20 cellular contexts compared by ENCODE assay signal in genomic region chr14:67469954-67470353, GRCh38. TPM values are rescaled to one million over a fixed set of nuclear protein-coding genes. Genes with fewer than 3 reads are reported as not detected.
DNase-seq lines count a peak whose midpoint lies in the region; ATAC-seq and TF ChIP-seq lines count a peak whose summit lies in the region.
"Had no signal": no experiment of that assay in that cellular context is flagged by ENCODE, and none has a peak within 500 bp of the region (broad histone marks: within the 10 kb centered on the region; RNA-seq: fewer than 3 reads in every experiment).

No MANE protein-coding gene starts in this region.

- H3K4me3 Mint-ChIP-seq in natural killer cell (no peak overlapping the region), progenitor cell of endocrine pancreas (ENCODE audit: low read depth) (no peak overlapping the region), immature natural killer cell (no peak overlapping the region)
- no peak overlapping the region for H3K4me3 Mint-ChIP-seq in natural killer cell treated with Interleukin-12 subunit alpha and Interleukin-12 subunit beta and Interleukin-15 and Interleukin-18, amount 100 ng/mL, for 72 hours
- H3K4me3 Mint-ChIP-seq: CD4-positive, CD25-positive, alpha-beta regulatory T cell had no signal

- H3K9me3 ChIP-seq in colonic mucosa = no peaks in the 10 kb centered on the region
- H3K9me3 ChIP-seq: A549, Peyer's patch, SJCRH30 had no signal

- no peak overlapping the region for H3K4me2 ChIP-seq in mesendoderm (ENCODE audit: low read length)
- H3K4me2 ChIP-seq: A549 had no signal

- intact Hi-C loops in natural killer cell (cut with micrococcal nuclease) = no loop called here
- intact Hi-C loops in colonic mucosa (cut with DNase I) = no loop called here

- H4K5ac ChIP-seq in mesendoderm (ENCODE audit: low read length) = no peak overlapping the region

- no peak for DNase-seq in natural killer cell
- DNase-seq in natural killer cell treated with Interleukin-12 subunit alpha and Interleukin-12 subunit beta and Interleukin-15 and Interleukin-18, amount 100 ng/mL, for 72 hours (ENCODE audit: low spot score) = no peak
- DNase-seq in colonic mucosa = peak; percentile 41
- DNase-seq in progenitor cell of endocrine pancreas (ENCODE audit: low spot score, unreplicated experiment) = no peak
- DNase-seq in mesendoderm = no peak
- DNase-seq in immature natural killer cell = no peak
- DNase-seq in T-helper 1 cell = no peak
- DNase-seq: Calu3; CD4-positive, CD25-positive, alpha-beta regulatory T cell; DMS153; GOT3; HCEC 1CT; Kasumi-1; NCI-H187; NCI-H446; NCI-H526; SJCRH30 had no signal

- no peak overlapping the region for H3K4ac ChIP-seq in mesendoderm (ENCODE audit: low read depth, low read length)

- no peak overlapping the region for H2BK5ac ChIP-seq in mesendoderm (ENCODE audit: low read length)

- H3K56ac ChIP-seq in mesendoderm (ENCODE audit: low read length) = no peak overlapping the region

- H3K27ac ChIP-seq in colonic mucosa (no peak overlapping the region), mesendoderm (ENCODE audit: low read depth, low read length) (no peak overlapping the region)
- H3K27ac ChIP-seq: A549, SJCRH30 had no signal

- no peak overlapping the region for H2BK15ac ChIP-seq in mesendoderm (replicated peaks; ENCODE audit: low read depth)

- H4K8ac ChIP-seq in mesendoderm (ENCODE audit: low read depth, low read length) = no peak overlapping the region

- H3K4me1 ChIP-seq in colonic mucosa (no peaks in the 10 kb centered on the region), mesendoderm (ENCODE audit: control insufficient read depth, low read depth, low read length) (no peaks in the 10 kb centered on the region)
- H3K4me1 ChIP-seq: A549, SJCRH30 had no signal

- no peak for ATAC-seq in natural killer cell
- no peak for ATAC-seq in natural killer cell treated with Interleukin-12 subunit alpha and Interleukin-12 subunit beta and Interleukin-15 and Interleukin-18, amount 100 ng/mL, for 72 hours
- ATAC-seq: A549 had no signal

- peaks cover 0 to 6% of the 10 kb centered on the region in 2 donors for H3K27me3 Mint-ChIP-seq in natural killer cell (ENCODE audit: low read depth in 2 of 2)
- H3K27me3 Mint-ChIP-seq in natural killer cell treated with Interleukin-12 subunit alpha and Interleukin-12 subunit beta and Interleukin-15 and Interleukin-18, amount 100 ng/mL, for 72 hours = peaks cover 0 to 9% of the 10 kb centered on the region in 2 donors
- peaks cover 14% of the 10 kb centered on the region for H3K27me3 Mint-ChIP-seq in progenitor cell of endocrine pancreas
- peaks cover 2 to 12% (median 3%) of the 10 kb centered on the region in 3 donors for H3K27me3 Mint-ChIP-seq in immature natural killer cell (ENCODE audit: low read depth in 3 of 3)
- H3K27me3 Mint-ChIP-seq: CD4-positive, CD25-positive, alpha-beta regulatory T cell had no signal

- H3K27me3 ChIP-seq in colonic mucosa = no peaks in the 10 kb centered on the region
- no peaks in the 10 kb centered on the region for H3K27me3 ChIP-seq in mesendoderm (ENCODE audit: insufficient read depth, low read length, poor library complexity)
- H3K27me3 ChIP-seq: Peyer's patch, SJCRH30 had no signal

- H3K36me3 ChIP-seq in colonic mucosa (no peaks in the 10 kb centered on the region), mesendoderm (ENCODE audit: control insufficient read depth, insufficient read depth, low read length) (no peaks in the 10 kb centered on the region)
- H3K36me3 ChIP-seq: SJCRH30 had no signal

- no peak overlapping the region for H3K23ac ChIP-seq in mesendoderm (ENCODE audit: low read length)

- TF ChIP-seq CTCF in natural killer cell (IDR thresholded peaks at IDR 0.05) = no peak
- no peak for TF ChIP-seq CTCF in colonic mucosa (IDR thresholded peaks at IDR 0.05)
- TF ChIP-seq CTCF in progenitor cell of endocrine pancreas (IDR thresholded peaks at IDR 0.05; ENCODE audit: unreplicated experiment) = no peak

- H3K36me3 Mint-ChIP-seq in natural killer cell (no peaks in the 10 kb centered on the region), progenitor cell of endocrine pancreas (ENCODE audit: insufficient read depth) (no peaks in the 10 kb centered on the region), immature natural killer cell (peaks cover 4 to 17% (median 13%) of the 10 kb centered on the region in 3 donors)
- no peaks in the 10 kb centered on the region for H3K36me3 Mint-ChIP-seq in natural killer cell treated with Interleukin-12 subunit alpha and Interleukin-12 subunit beta and Interleukin-15 and Interleukin-18, amount 100 ng/mL, for 72 hours

- no peak overlapping the region for H2AK5ac ChIP-seq in mesendoderm (ENCODE audit: low read length)

- no peak overlapping the region for H3K18ac ChIP-seq in mesendoderm (ENCODE audit: low read length)

- H3K4me1 Mint-ChIP-seq in natural killer cell (peaks cover 19 to 55% of the 10 kb centered on the region in 2 donors), progenitor cell of endocrine pancreas (ENCODE audit: low read depth) (no peaks in the 10 kb centered on the region), immature natural killer cell (peaks cover 38 to 59% of the 10 kb centered on the region in 2 donors)
- peaks cover 16 to 31% of the 10 kb centered on the region in 2 donors for H3K4me1 Mint-ChIP-seq in natural killer cell treated with Interleukin-12 subunit alpha and Interleukin-12 subunit beta and Interleukin-15 and Interleukin-18, amount 100 ng/mL, for 72 hours (ENCODE audit: low read depth in 2 of 2)

- no peak overlapping the region for H3K9ac ChIP-seq in colonic mucosa (ENCODE audit: low read depth in 2 of 2, low read length in 2 of 2)
- H3K9ac ChIP-seq in mesendoderm (ENCODE audit: low read length) = no peak overlapping the region

- no CpG with 5 or more reads among the region's 3 CpGs for WGBS in mesendoderm (ENCODE audit: extremely low coverage, insufficient coverage, low lambda C conversion rate)

- no peak overlapping the region for H2BK120ac ChIP-seq in mesendoderm (ENCODE audit: low read depth, low read length)

- H3K27ac Mint-ChIP-seq in natural killer cell (peak overlapping the region; percentile 17 to 41), progenitor cell of endocrine pancreas (peak overlapping the region; percentile 49), immature natural killer cell (peak overlapping the region in 3 of 6 donors; percentile 45 to 80 (median 51))
- H3K27ac Mint-ChIP-seq in natural killer cell treated with Interleukin-12 subunit alpha and Interleukin-12 subunit beta and Interleukin-15 and Interleukin-18, amount 100 ng/mL, for 72 hours = no peak overlapping the region

- H3K79me2 ChIP-seq in mesendoderm (ENCODE audit: control insufficient read depth, insufficient read depth, low read length) = no peaks in the 10 kb centered on the region

- H3K9me3 Mint-ChIP-seq in natural killer cell (no peaks in the 10 kb centered on the region), progenitor cell of endocrine pancreas (ENCODE audit: low read depth) (no peaks in the 10 kb centered on the region), immature natural killer cell (no peaks in the 10 kb centered on the region)
- H3K9me3 Mint-ChIP-seq in natural killer cell treated with Interleukin-12 subunit alpha and Interleukin-12 subunit beta and Interleukin-15 and Interleukin-18, amount 100 ng/mL, for 72 hours = no peaks in the 10 kb centered on the region
- H3K9me3 Mint-ChIP-seq: CD4-positive, CD25-positive, alpha-beta regulatory T cell had no signal

- no peak overlapping the region for H3K4me3 ChIP-seq in colonic mucosa
- no peak overlapping the region for H3K4me3 ChIP-seq in mesendoderm (ENCODE audit: low read length)
- H3K4me3 ChIP-seq: A549, Peyer's patch, SJCRH30 had no signal

- H3K79me1 ChIP-seq in mesendoderm (ENCODE audit: low read length) = no peaks in the 10 kb centered on the region

RNA-seq across cellular contexts. Expression of gene TMEM229B, which starts 18.6 kb away (rescaled TPM):
- total RNA-seq in natural killer cell (10 to 100 TPM; 28.3 to 51.3 (median 49.9) TPM), colonic mucosa (10 to 100 TPM in 1 of 2 donors, 1 to 10 TPM in 1; 6.9 to 11.3 TPM), progenitor cell of endocrine pancreas (1.7 and 1.8 TPM in 2 replicates)
- total RNA-seq in natural killer cell treated with Interleukin-12 subunit alpha and Interleukin-12 subunit beta and Interleukin-15 and Interleukin-18, amount 100 ng/mL, for 72 hours = 10 to 100 TPM in 1 of 2 donors, 1 to 10 TPM in 1; 7.1 to 14.7 TPM
- polyA plus RNA-seq in mesendoderm (2013, experiment 1 of 2) = 0.97 TPM
- polyA plus RNA-seq in mesendoderm (2013, experiment 2 of 2) = 1.0 TPM
- 10 to 100 TPM; 28.0 to 67.1 (median 35.8) TPM for polyA plus RNA-seq in immature natural killer cell
- total RNA-seq: SJCRH30 had no signal

RNA-seq across cellular contexts. Expression of gene PLEK2, which starts 58.0 kb away (rescaled TPM):
- total RNA-seq in natural killer cell = not detected
- total RNA-seq in natural killer cell treated with Interleukin-12 subunit alpha and Interleukin-12 subunit beta and Interleukin-15 and Interleukin-18, amount 100 ng/mL, for 72 hours = not detected
- total RNA-seq in colonic mucosa = 10 to 100 TPM; 71.6 to 84.0 TPM
- 0.67 and 0.89 TPM in 2 replicates for total RNA-seq in progenitor cell of endocrine pancreas
- 1.9 TPM for polyA plus RNA-seq in mesendoderm (2013, experiment 1 of 2)
- polyA plus RNA-seq in mesendoderm (2013, experiment 2 of 2) = 2.3 TPM
- polyA plus RNA-seq in immature natural killer cell = not detected
- total RNA-seq: CD4-positive, CD25-positive, alpha-beta regulatory T cell; OCI-LY7; SJCRH30 had no signal

Comparison
In these comparisons a context has a peak if more than half of its experiments do, and no peak if none do; other contexts are left out.
1. H3K27ac Mint-ChIP-seq: peak in natural killer cell (2 of 2) and progenitor cell of endocrine pancreas (single experiment); none in natural killer cell treated with Interleukin-12 subunit alpha and Interleukin-12 subunit beta and Interleukin-15 and Interleukin-18, amount 100 ng/mL, for 72 hours (0 of 2).
2. RNA of gene PLEK2, which starts 58.0 kb away (total RNA-seq): 71.6 to 84.0 TPM in colonic mucosa; 0.67 to 0.89 TPM in progenitor cell of endocrine pancreas, not detected in natural killer cell treated with Interleukin-12 subunit alpha and Interleukin-12 subunit beta and Interleukin-15 and Interleukin-18, amount 100 ng/mL, for 72 hours and not detected in natural killer cell; every median in the first group is over 10 times any median in the second.